In genomic region chr5:174608631-174609097, GRCh38 we compare ENCODE assay signal across 10 cellular contexts.
A peak's percentile ranks its signal among the peaks of the same experiment; 100 is the strongest.
DNase-seq lines count a peak whose midpoint lies in the region; ATAC-seq and TF ChIP-seq lines count a peak whose summit lies in the region.
"Had no signal": no experiment of that assay in that cellular context is flagged by ENCODE, and none has a peak within 500 bp of the region (broad histone marks: within the 10 kb centered on the region; RNA-seq: fewer than 3 reads in every experiment).

No MANE protein-coding gene starts in this region.

- intact Hi-C loops in PC-9 (cut with micrococcal nuclease; ENCODE audit: unreplicated experiment): no loop called here
- intact Hi-C loops in head of caudate nucleus (cut with DNase I): no loop called here
- intact Hi-C loops in activated T-helper 1 cell treated with anti-CD3 and anti-CD28 coated beads, Interleukin-12 subunit alpha, Interleukin-12 subunit beta, Interleukin-2, Interleukin-4 antibody, amounts not matched to agents 30 ng/mL and 10 ng/mL and 1 ng/mL, durations not matched to agents 14 hours and 24 hours and 36 hours (cut with micrococcal nuclease): no loop called here

- H3K4me3 ChIP-seq in PC-9: no peak overlapping the region

- no peaks in the 10 kb centered on the region for H3K9me3 Mint-ChIP-seq in activated T-helper 1 cell treated with anti-CD3 and anti-CD28 coated beads, Interleukin-12 subunit alpha, Interleukin-12 subunit beta, Interleukin-2, Interleukin-4 antibody, amounts not matched to agents 30 ng/mL and 10 ng/mL and 1 ng/mL, durations not matched to agents 14 hours and 24 hours and 36 hours

- DNase-seq in PC-9: peak in 1 of 2 experiments; percentile 51
- peak in 39 of 42 donors; percentile 4 to 84 (median 38) for DNase-seq in head of caudate nucleus
- DNase-seq in retina: peak; percentile 24
- no peak for DNase-seq in activated CD4-positive, CD25-positive, alpha-beta regulatory T cell treated with anti-CD3 and anti-CD28 coated beads, Interleukin-2, amount 50 U/mL, for 72 hours
- DNase-seq in GM19238 (ENCODE audit: insufficient read length, low spot score): no peak
- DNase-seq in NCI-H2196 treated with DMSO at 0.1 percent for 48 hours (lab: John Stamatoyannopoulos, UW; ENCODE audit: unreplicated experiment): no peak
- DNase-seq in activated T-helper 1 cell treated with anti-CD3 and anti-CD28 coated beads, Interleukin-12 subunit alpha, Interleukin-12 subunit beta, Interleukin-2, Interleukin-4 antibody, amounts not matched to agents 30 ng/mL and 10 ng/mL and 1 ng/mL, durations not matched to agents 14 hours and 24 hours and 36 hours (ENCODE audit: low spot score): no peak
- DNase-seq: endodermal cell, NCI-H2081 had no signal

- POLR2A ChIA-PET in PC-9 (lab: Charles Lee; ENCODE audit: unreplicated experiment): no interaction called here

- no peaks in the 10 kb centered on the region; the same call in 1 of the 2 replicates for H3K9me3 ChIP-seq in PC-9 (ENCODE audit: insufficient read depth, low read depth)

- H3K4me2 ChIP-seq in PC-9: peak overlapping the region; percentile 36; the same call in 1 of the 2 replicates

- no peaks in the 10 kb centered on the region for H3F3A ChIP-seq in PC-9 (ENCODE audit: insufficient read depth, low read depth)

- no peaks in the 10 kb centered on the region for H3K79me2 ChIP-seq in PC-9 (ENCODE audit: low read depth)

- H3K4me1 Mint-ChIP-seq in activated T-helper 1 cell treated with anti-CD3 and anti-CD28 coated beads, Interleukin-12 subunit alpha, Interleukin-12 subunit beta, Interleukin-2, Interleukin-4 antibody, amounts not matched to agents 30 ng/mL and 10 ng/mL and 1 ng/mL, durations not matched to agents 14 hours and 24 hours and 36 hours (ENCODE audit: low read depth): no peaks in the 10 kb centered on the region

- no peaks in the 10 kb centered on the region for H3K4me1 ChIP-seq in PC-9 (replicated peaks; ENCODE audit: insufficient read depth)

- H3K27me3 Mint-ChIP-seq in activated T-helper 1 cell treated with anti-CD3 and anti-CD28 coated beads, Interleukin-12 subunit alpha, Interleukin-12 subunit beta, Interleukin-2, Interleukin-4 antibody, amounts not matched to agents 30 ng/mL and 10 ng/mL and 1 ng/mL, durations not matched to agents 14 hours and 24 hours and 36 hours (ENCODE audit: insufficient read depth): peaks cover 2% of the 10 kb centered on the region

- H3K27ac Mint-ChIP-seq in activated T-helper 1 cell treated with anti-CD3 and anti-CD28 coated beads, Interleukin-12 subunit alpha, Interleukin-12 subunit beta, Interleukin-2, Interleukin-4 antibody, amounts not matched to agents 30 ng/mL and 10 ng/mL and 1 ng/mL, durations not matched to agents 14 hours and 24 hours and 36 hours: no peak overlapping the region
- H3K27ac Mint-ChIP-seq: endodermal cell had no signal

- TF ChIP-seq CTCF in PC-9 (conservative IDR thresholded peaks at IDR 0.05): no peak

- H3K4me3 Mint-ChIP-seq in activated T-helper 1 cell treated with anti-CD3 and anti-CD28 coated beads, Interleukin-12 subunit alpha, Interleukin-12 subunit beta, Interleukin-2, Interleukin-4 antibody, amounts not matched to agents 30 ng/mL and 10 ng/mL and 1 ng/mL, durations not matched to agents 14 hours and 24 hours and 36 hours: no peak overlapping the region
- H3K4me3 Mint-ChIP-seq: endodermal cell had no signal

- no peaks in the 10 kb centered on the region for H3K9me2 ChIP-seq in PC-9 (ENCODE audit: insufficient read depth)

- no peaks in the 10 kb centered on the region for H3K36me3 ChIP-seq in PC-9 (ENCODE audit: low read depth)

- no TSS peak for BruUV-seq in PC-9 (replicated peaks; lab: Mats Ljungman, UMichigan)

- H3K36me3 Mint-ChIP-seq in activated T-helper 1 cell treated with anti-CD3 and anti-CD28 coated beads, Interleukin-12 subunit alpha, Interleukin-12 subunit beta, Interleukin-2, Interleukin-4 antibody, amounts not matched to agents 30 ng/mL and 10 ng/mL and 1 ng/mL, durations not matched to agents 14 hours and 24 hours and 36 hours (ENCODE audit: low read depth): no peaks in the 10 kb centered on the region

- H3K27ac ChIP-seq in PC-9: no peak overlapping the region

- no peak overlapping the region for H2AFZ ChIP-seq in PC-9

- ATAC-seq in GM21786 (IDR thresholded peaks at IDR 0.05; ENCODE audit: unreplicated experiment): peak; percentile 45

- CTCF ChIA-PET in PC-9 (lab: Charles Lee): no interaction called here

- H3K27me3 ChIP-seq in PC-9 (ENCODE audit: insufficient read depth, low read depth): peaks cover 85% of the 10 kb centered on the region

- no peaks in the 10 kb centered on the region for H4K20me1 ChIP-seq in PC-9 (ENCODE audit: insufficient read depth)

Comparison
In these comparisons a context has a peak if more than half of its experiments do, and no peak if none do; other contexts are left out.
1. DNase-seq: peak in head of caudate nucleus (39 of 42) and retina (single experiment); none in activated CD4-positive, CD25-positive, alpha-beta regulatory T cell treated with anti-CD3 and anti-CD28 coated beads, Interleukin-2, amount 50 U/mL, for 72 hours (single experiment), GM19238 (single experiment), NCI-H2196 treated with DMSO at 0.1 percent for 48 hours (single experiment) and activated T-helper 1 cell treated with anti-CD3 and anti-CD28 coated beads, Interleukin-12 subunit alpha, Interleukin-12 subunit beta, Interleukin-2, Interleukin-4 antibody, amounts not matched to agents 30 ng/mL and 10 ng/mL and 1 ng/mL, durations not matched to agents 14 hours and 24 hours and 36 hours (single experiment).